Comparison of ENCODE assay signal across 8 cellular contexts in genomic region chr6:12051861-12052368, GRCh38. TPM values are rescaled to one million over a fixed set of nuclear protein-coding genes. Genes with fewer than 3 reads are reported as not detected.
DNase-seq lines count a peak whose midpoint lies in the region; ATAC-seq lines count a peak whose summit lies in the region.

No MANE protein-coding gene starts in this region.

- peak; percentile 70 for DNase-seq in activated T-helper 2 cell treated with anti-CD3 and anti-CD28 coated beads, Interferon-gamma antibody, Interleukin-2, Interleukin-4, amounts not matched to agents 10 μg/mL and 5 μg/mL and 100 μg/mL, durations not matched to agents 14 hours and 24 hours and 36 hours (ENCODE audit: low spot score)
- DNase-seq in pons (ENCODE audit: low spot score) (peak; percentile 39), SK-N-DZ (ENCODE audit: low spot score) (no peak), UCSD-AML1 (lab: John Stamatoyannopoulos, UW; ENCODE audit: unreplicated experiment) (no peak), HuH-7 (ENCODE audit: low spot score) (no peak)

- H3K4me3 Mint-ChIP-seq in activated T-helper 2 cell treated with anti-CD3 and anti-CD28 coated beads, Interferon-gamma antibody, Interleukin-2, Interleukin-4, amounts not matched to agents 10 μg/mL and 5 μg/mL and 100 μg/mL, durations not matched to agents 14 hours and 24 hours and 36 hours (ENCODE audit: low read depth) = peak overlapping the region; percentile 59

- intact Hi-C loops in activated T-helper 2 cell treated with anti-CD3 and anti-CD28 coated beads, Interferon-gamma antibody, Interleukin-2, Interleukin-4, amounts not matched to agents 10 μg/mL and 5 μg/mL and 100 μg/mL, durations not matched to agents 14 hours and 24 hours and 36 hours (cut with micrococcal nuclease) = loop anchor here (1.0 to 2.0 kb wide), 3 partner anchors 8 to 340 kb away; no protein-coding TSS in a partner anchor

- H3K27ac ChIP-seq in BLaER1 = no peak overlapping the region

- H3K4me1 ChIP-seq in BLaER1 = peaks cover 14% of the 10 kb centered on the region; the same call in 1 of the 2 replicates

- 0 out of 2 replicates have a peak, but pooled peaks cover 6% of the 10 kb centered on the region for H3K36me3 ChIP-seq in BLaER1

- H3K9me3 ChIP-seq in BLaER1 = no peaks in the 10 kb centered on the region

- peak overlapping the region; percentile 91 for H3K27ac Mint-ChIP-seq in activated T-helper 2 cell treated with anti-CD3 and anti-CD28 coated beads, Interferon-gamma antibody, Interleukin-2, Interleukin-4, amounts not matched to agents 10 μg/mL and 5 μg/mL and 100 μg/mL, durations not matched to agents 14 hours and 24 hours and 36 hours

- no peak overlapping the region for H3K9ac ChIP-seq in BLaER1

- peak overlapping the region; percentile 10; the same call in 1 of the 2 replicates for H3K4me2 ChIP-seq in BLaER1

- peaks cover 69% of the 10 kb centered on the region for H3K4me1 Mint-ChIP-seq in activated T-helper 2 cell treated with anti-CD3 and anti-CD28 coated beads, Interferon-gamma antibody, Interleukin-2, Interleukin-4, amounts not matched to agents 10 μg/mL and 5 μg/mL and 100 μg/mL, durations not matched to agents 14 hours and 24 hours and 36 hours (ENCODE audit: low read depth)

- no peak overlapping the region for H3K4me3 ChIP-seq in BLaER1

- peaks cover 13% of the 10 kb centered on the region; the same call in 1 of the 2 replicates for H4K20me1 ChIP-seq in BLaER1

- ATAC-seq in GM19468 (IDR thresholded peaks at IDR 0.05; ENCODE audit: extremely low read depth, unreplicated experiment) (peak; percentile 75), HG03558 (IDR thresholded peaks at IDR 0.05; ENCODE audit: extremely low read depth, unreplicated experiment) (peak; percentile 66)

- H3K27me3 Mint-ChIP-seq in activated T-helper 2 cell treated with anti-CD3 and anti-CD28 coated beads, Interferon-gamma antibody, Interleukin-2, Interleukin-4, amounts not matched to agents 10 μg/mL and 5 μg/mL and 100 μg/mL, durations not matched to agents 14 hours and 24 hours and 36 hours (ENCODE audit: low read depth) = no peaks in the 10 kb centered on the region

- H3K36me3 Mint-ChIP-seq in activated T-helper 2 cell treated with anti-CD3 and anti-CD28 coated beads, Interferon-gamma antibody, Interleukin-2, Interleukin-4, amounts not matched to agents 10 μg/mL and 5 μg/mL and 100 μg/mL, durations not matched to agents 14 hours and 24 hours and 36 hours (ENCODE audit: low read depth) = peaks cover 53% of the 10 kb centered on the region

- no peaks in the 10 kb centered on the region for H3K9me3 Mint-ChIP-seq in activated T-helper 2 cell treated with anti-CD3 and anti-CD28 coated beads, Interferon-gamma antibody, Interleukin-2, Interleukin-4, amounts not matched to agents 10 μg/mL and 5 μg/mL and 100 μg/mL, durations not matched to agents 14 hours and 24 hours and 36 hours

- H3K27me3 ChIP-seq in BLaER1 = no peaks in the 10 kb centered on the region

RNA-seq across cellular contexts. Expression of gene HIVEP1, which starts 39.8 kb away (rescaled TPM):
- 63.8 TPM in 2 replicates for total RNA-seq in activated T-helper 2 cell treated with anti-CD3 and anti-CD28 coated beads, Interferon-gamma antibody, Interleukin-2, Interleukin-4, amounts not matched to agents 10 μg/mL and 5 μg/mL and 100 μg/mL, durations not matched to agents 14 hours and 24 hours and 36 hours
- polyA plus RNA-seq in SK-N-DZ (2014; cell fraction: cytosol; rRNA removed) = 3.0 and 4.0 TPM in 2 replicates
- 2.9 and 3.2 TPM in 2 replicates for polyA plus RNA-seq in SK-N-DZ (2014; cell fraction: nucleus; rRNA removed)

Comparison
In these comparisons a context has a peak if more than half of its experiments do, and no peak if none do; other contexts are left out.
1. DNase-seq: peak in activated T-helper 2 cell treated with anti-CD3 and anti-CD28 coated beads, Interferon-gamma antibody, Interleukin-2, Interleukin-4, amounts not matched to agents 10 μg/mL and 5 μg/mL and 100 μg/mL, durations not matched to agents 14 hours and 24 hours and 36 hours (single experiment) and pons (single experiment); none in SK-N-DZ (single experiment), UCSD-AML1 (single experiment) and HuH-7 (single experiment).